Comparison of ENCODE assay signal across 1 cellular context in the genomic region with DNA sequence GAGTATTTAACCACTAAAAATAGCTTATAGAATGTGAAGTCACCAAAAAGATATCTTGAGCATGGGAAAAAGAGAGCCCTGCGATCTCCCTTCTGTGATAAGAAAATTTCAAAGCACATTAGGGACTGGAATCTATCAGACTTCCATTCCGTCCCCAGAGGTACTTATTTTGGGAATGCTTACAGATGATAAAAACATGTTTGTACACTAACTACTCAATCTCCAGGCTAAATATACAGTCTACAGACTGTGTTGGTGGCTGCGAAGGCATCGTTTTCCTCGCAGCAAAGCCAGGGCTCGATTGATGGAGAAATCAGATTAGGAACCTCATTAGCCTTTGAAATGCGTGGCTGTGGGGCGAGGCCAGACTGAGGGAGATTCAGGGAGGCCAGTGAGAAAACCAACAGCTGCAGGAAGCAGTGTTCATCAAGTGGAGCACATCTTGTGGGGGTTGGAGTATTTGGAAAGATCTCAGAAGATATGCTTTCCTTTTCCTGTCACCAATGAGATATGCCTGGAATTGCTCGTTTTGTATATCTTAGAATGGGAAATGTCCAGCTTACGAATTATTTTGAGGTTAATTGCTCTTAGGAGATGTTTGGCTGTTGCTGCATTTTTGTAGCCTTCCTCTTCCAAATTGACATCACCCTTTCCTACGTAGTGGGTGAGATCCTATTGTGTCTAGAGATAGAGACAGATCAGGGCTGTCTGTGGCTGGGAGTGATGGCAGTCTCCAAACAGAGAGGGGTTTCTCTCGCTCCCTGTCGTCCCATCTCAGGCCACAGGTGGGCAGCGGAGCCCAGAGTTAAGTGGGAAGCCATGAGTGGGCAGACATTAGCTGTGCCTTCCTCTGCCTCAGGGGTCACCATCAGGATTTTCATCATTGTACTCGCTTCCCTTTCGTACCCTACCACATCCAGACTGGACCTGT.
TF ChIP-seq lines count a peak whose summit lies in the region.

No MANE protein-coding gene starts in this region.

TF ChIP-seq in WTC11, 78 proteins besides CTCF, POLR2A, EP300 and RAD21 (continued from another document):
- TF ChIP-seq, protein P1, sequence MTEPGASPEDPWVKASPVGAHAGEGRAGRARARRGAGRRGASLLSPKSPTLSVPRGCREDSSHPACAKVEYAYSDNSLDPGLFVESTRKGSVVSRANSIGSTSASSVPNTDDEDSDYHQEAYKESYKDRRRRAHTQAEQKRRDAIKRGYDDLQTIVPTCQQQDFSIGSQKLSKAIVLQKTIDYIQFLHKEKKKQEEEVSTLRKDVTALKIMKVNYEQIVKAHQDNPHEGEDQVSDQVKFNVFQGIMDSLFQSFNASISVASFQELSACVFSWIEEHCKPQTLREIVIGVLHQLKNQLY (CRISPR knock-in tag; IDR thresholded peaks at IDR 0.05) = no peak
- TF ChIP-seq JAZF1 (CRISPR knock-in tag; IDR thresholded peaks at IDR 0.05) (no peak), KAT7 (CRISPR knock-in tag; IDR thresholded peaks at IDR 0.05; ENCODE audit: borderline replicate concordance) (no peak), ESRRA (CRISPR knock-in tag; IDR thresholded peaks at IDR 0.05; ENCODE audit: borderline replicate concordance) (no peak), ELF4 (CRISPR knock-in tag; IDR thresholded peaks at IDR 0.05; ENCODE audit: low read depth) (no peak)
- TF ChIP-seq, protein P2, sequence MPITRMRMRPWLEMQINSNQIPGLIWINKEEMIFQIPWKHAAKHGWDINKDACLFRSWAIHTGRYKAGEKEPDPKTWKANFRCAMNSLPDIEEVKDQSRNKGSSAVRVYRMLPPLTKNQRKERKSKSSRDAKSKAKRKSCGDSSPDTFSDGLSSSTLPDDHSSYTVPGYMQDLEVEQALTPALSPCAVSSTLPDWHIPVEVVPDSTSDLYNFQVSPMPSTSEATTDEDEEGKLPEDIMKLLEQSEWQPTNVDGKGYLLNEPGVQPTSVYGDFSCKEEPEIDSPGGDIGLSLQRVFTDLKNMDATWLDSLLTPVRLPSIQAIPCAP (CRISPR knock-in tag; IDR thresholded peaks at IDR 0.05) = no peak
- TF ChIP-seq, protein P3, sequence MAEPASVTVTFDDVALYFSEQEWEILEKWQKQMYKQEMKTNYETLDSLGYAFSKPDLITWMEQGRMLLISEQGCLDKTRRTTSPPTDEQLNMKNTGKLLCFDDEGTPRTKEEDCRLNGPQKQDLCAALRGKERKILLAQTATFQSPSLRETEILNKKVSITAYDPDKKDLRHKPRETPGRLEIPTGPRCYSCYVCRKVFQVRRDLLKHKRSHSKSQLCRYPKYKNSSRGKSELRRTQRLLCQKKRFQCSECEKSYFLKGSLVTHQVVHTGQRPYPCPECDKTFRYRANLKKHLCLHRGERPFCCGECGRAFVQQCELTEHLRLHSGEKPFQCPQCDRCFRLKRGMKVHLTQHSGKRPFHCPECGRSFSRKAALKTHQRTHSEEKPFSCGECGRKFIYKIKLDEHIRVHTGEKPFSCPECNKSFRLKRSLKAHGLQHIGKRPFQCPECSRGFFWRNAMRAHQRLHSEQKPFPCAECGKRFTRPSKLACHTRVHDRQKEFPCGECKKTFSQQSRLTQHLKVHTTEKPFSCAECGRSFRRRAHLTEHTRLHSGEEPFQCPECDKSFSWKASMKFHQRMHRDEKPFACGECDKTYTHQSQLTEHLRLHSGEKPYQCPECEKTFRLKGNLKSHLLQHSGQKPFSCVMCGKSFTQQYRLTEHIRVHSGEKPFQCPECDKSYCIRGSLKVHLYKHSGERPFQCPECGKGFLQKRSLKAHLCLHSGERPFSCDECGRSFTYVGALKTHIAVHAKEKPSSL (CRISPR knock-in tag; conservative IDR thresholded peaks at IDR 0.05) = no peak
- TF ChIP-seq, protein P4, sequence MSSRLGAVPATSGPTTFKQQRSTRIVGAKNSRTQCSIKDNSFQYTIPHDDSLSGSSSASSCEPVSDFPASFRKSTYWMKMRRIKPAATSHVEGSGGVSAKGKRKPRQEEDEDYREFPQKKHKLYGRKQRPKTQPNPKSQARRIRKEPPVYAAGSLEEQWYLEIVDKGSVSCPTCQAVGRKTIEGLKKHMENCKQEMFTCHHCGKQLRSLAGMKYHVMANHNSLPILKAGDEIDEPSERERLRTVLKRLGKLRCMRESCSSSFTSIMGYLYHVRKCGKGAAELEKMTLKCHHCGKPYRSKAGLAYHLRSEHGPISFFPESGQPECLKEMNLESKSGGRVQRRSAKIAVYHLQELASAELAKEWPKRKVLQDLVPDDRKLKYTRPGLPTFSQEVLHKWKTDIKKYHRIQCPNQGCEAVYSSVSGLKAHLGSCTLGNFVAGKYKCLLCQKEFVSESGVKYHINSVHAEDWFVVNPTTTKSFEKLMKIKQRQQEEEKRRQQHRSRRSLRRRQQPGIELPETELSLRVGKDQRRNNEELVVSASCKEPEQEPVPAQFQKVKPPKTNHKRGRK (CRISPR knock-in tag; IDR thresholded peaks at IDR 0.05; ENCODE audit: borderline replicate concordance) = no peak
